ENCODE assay signal across 1 cellular context in genomic region chr20:22836877-22837276, GRCh38.
TF ChIP-seq lines count a peak whose summit lies in the region.

No MANE protein-coding gene starts in this region.

TF ChIP-seq in A549, 52 proteins besides CTCF, POLR2A, EP300 and RAD21 (continued from another document):
- TF ChIP-seq MAFK (IDR thresholded peaks at IDR 0.05; ENCODE audit: partially characterized antibody) (peak; percentile 91), HOXA7 (CRISPR knock-in tag; IDR thresholded peaks at IDR 0.05) (no peak), GATA3 (IDR thresholded peaks at IDR 0.05; ENCODE audit: borderline replicate concordance) (no peak)
